Comparison of ENCODE assay signal across 8 cellular contexts in the genomic region with DNA sequence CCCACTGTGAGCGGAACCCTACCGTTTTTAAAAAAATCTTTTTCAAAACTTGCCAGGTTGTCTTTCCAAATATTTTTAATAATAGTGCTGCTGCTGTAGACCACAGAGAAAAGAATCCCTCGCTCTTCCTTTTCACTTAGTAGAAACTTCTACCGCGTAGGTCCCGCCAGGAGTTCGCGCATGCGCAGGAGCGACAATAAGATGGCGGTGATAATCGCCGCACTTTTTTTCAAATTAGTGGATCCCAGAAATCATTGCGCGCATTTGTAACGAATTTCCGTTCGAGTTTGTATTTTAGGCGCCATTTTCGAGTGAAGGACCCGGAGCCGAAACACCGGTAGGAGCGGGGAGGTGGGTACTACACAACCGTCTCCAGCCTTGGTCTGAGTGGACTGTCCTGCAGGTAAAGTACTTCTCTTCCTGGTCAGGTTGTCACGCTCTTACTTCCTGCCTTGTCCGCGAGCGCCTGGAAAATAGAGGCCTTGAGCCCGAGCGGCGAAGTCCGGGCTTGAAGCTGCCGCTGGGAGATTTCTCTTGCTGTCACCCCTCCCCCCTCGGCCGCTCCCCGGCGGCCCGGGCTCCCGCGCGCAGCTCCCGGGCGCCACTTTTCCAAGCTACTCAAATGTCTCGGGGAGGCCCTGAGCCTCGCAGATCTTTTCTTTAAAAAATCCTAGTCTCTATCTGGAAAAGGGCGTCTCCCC. TPM values are rescaled to one million over a fixed set of nuclear protein-coding genes. Genes with fewer than 3 reads are reported as not detected.
A peak's percentile ranks its signal among the peaks of the same experiment; 100 is the strongest.
DNase-seq lines count a peak whose midpoint lies in the region; ATAC-seq and TF ChIP-seq lines count a peak whose summit lies in the region.

A gene (plus strand): TSS at position 304 of the 701 bp plus-strand sequence. CDS start 1,177 bp downstream, outside the sequence.

- H3K4me1 ChIP-seq in right atrium auricular region = peaks cover 0 to 25% of the 10 kb centered on the region in 2 donors
- H3K4me1 ChIP-seq in psoas muscle = peaks cover 17% of the 10 kb centered on the region
- H3K4me1 ChIP-seq in uterus = peaks cover 4 to 14% of the 10 kb centered on the region in 2 donors

- ATAC-seq in GM18502 (IDR thresholded peaks at IDR 0.05; ENCODE audit: poor library complexity, unreplicated experiment) = peak; percentile 49
- ATAC-seq in HG02970 (IDR thresholded peaks at IDR 0.05; ENCODE audit: low FRiP score, unreplicated experiment) = peak; percentile 65
- ATAC-seq in psoas muscle = peak; percentile 73 to 86 (median 80)

- TF ChIP-seq POLR2A in uterus (IDR thresholded peaks at IDR 0.05) = peak; percentile 50 to 56

- no peak for TF ChIP-seq CTCF in right atrium auricular region (IDR thresholded peaks at IDR 0.05)
- TF ChIP-seq CTCF in psoas muscle (IDR thresholded peaks at IDR 0.05) = no peak
- TF ChIP-seq CTCF in uterus (IDR thresholded peaks at IDR 0.05) = no peak

- H3K27me3 ChIP-seq in right atrium auricular region = no peaks in the 10 kb centered on the region
- no peaks in the 10 kb centered on the region for H3K27me3 ChIP-seq in psoas muscle (ENCODE audit: insufficient read depth in 3 of 3, low read length in 2 of 3)
- no peaks in the 10 kb centered on the region for H3K27me3 ChIP-seq in uterus

- H3K9me3 ChIP-seq in right atrium auricular region = no peaks in the 10 kb centered on the region
- H3K9me3 ChIP-seq in psoas muscle = no peaks in the 10 kb centered on the region
- no peaks in the 10 kb centered on the region for H3K9me3 ChIP-seq in uterus

- intact Hi-C loops in psoas muscle (cut with DNase I) (loop anchor here in 1 of 2 donors (10.0 kb wide), 1 partner anchor 575 kb away; no protein-coding TSS in a partner anchor), uterus (cut with DNase I; ENCODE audit: low total_unique reads) (no loop called here)

- H3K36me3 ChIP-seq in right atrium auricular region = no peaks in the 10 kb centered on the region
- H3K36me3 ChIP-seq in psoas muscle (ENCODE audit: insufficient read depth in 1 of 2, low read depth in 1 of 2) = peaks cover 0 to 2% of the 10 kb centered on the region in 2 donors
- no peaks in the 10 kb centered on the region for H3K36me3 ChIP-seq in uterus

- DNase-seq in NCI-H187 treated with DMSO at 0.1 percent for 48 hours (lab: John Stamatoyannopoulos, UW) (peak; percentile 70), T-helper 2 cell (peak in 4 of 5 experiments; percentile 68 to 94 (median 82)), amygdala (lab: John Stamatoyannopoulos, UW) (peak; percentile 21 to 94 (median 80)), right atrium auricular region (ENCODE audit: low spot score) (peak; percentile 81), psoas muscle (peak; percentile 69 to 83), uterus (peak in 1 of 2 donors; percentile 83)

- H3K4me3 ChIP-seq in right atrium auricular region = peak within 1 kb of the TSS; percentile 73 to 77
- peak within 1 kb of the TSS; percentile 76 for H3K4me3 ChIP-seq in psoas muscle
- H3K4me3 ChIP-seq in uterus = peak within 1 kb of the TSS; percentile 54 to 75

- WGBS in psoas muscle, 3 donors = 0% methylated on average over 42 to 47 of the region's 47 CpGs

- peak within 1 kb of the TSS; percentile 88 to 92 for H3K27ac ChIP-seq in right atrium auricular region
- peak within 1 kb of the TSS; percentile 83 for H3K27ac ChIP-seq in psoas muscle
- peak within 1 kb of the TSS; percentile 92 to 93 for H3K27ac ChIP-seq in uterus

RNA-seq across cellular contexts. Expression of the gene that starts here (rescaled TPM):
- 10 to 100 TPM; 10.7 to 10.8 TPM for total RNA-seq in right atrium auricular region
- total RNA-seq in psoas muscle = 10 to 100 TPM in 1 of 4 donors, 1 to 10 TPM in 3; 6.9 to 17.3 (median 9.0) TPM
- 1 to 10 TPM; 6.9 to 8.6 (median 8.6) TPM for polyA plus RNA-seq in psoas muscle
- 100 to 1,000 TPM in 2 of 4 donors, 10 to 100 TPM in 2; 11.8 to 119 (median 72.4) TPM for total RNA-seq in uterus
